Comparison of ENCODE assay signal across 8 cellular contexts in the genomic region with DNA sequence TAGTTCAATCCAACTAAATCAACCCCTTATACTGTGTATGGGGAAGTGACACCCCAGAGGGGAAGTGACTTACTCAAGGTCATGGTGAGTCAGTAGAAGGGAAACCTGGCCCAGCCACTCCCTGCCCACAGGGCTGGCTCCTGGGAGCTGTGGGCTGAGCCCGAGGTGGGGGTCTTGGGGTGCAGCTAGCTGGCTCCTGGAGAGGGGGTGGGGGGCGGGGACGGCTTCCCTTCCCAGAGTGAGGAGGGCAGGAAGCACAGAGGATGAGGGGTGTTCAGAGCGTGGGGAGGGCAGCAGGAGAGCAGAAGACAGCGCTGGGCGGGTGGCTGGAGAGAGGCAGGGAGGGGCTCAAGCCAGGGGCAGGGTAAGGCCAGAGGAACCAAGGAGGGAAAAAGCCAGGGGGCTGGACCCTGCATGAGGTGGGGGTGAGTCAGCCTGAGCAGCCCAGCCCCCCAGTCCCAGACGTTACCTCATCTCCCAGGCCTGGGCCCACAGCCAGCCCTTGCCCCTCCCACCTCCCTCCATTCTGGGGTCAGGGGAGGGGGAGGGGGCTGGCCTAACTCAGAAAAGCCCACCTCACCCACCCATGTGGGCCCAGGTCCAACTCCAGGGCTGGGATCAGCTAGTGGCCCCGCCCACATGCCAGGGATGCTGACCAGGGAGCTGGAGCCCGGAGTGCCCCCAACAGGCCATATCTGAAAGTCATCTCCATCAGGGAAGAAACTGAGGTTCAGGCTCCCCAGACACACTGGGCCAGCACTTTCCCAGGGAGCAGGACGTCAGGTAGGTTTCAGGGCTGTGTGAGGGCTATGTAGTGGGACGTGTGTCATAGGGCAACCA. TPM values are rescaled to one million over a fixed set of nuclear protein-coding genes. Genes with fewer than 3 reads are reported as not detected.
A peak's percentile ranks its signal among the peaks of the same experiment; 100 is the strongest.
DNase-seq lines count a peak whose midpoint lies in the region; FAIRE-seq and TF ChIP-seq lines count a peak whose summit lies in the region.

No MANE protein-coding gene starts in this region.

- H3K27ac ChIP-seq in keratinocyte (ENCODE audit: control insufficient read depth, insufficient read depth, low read length) = peak overlapping the region; percentile 80

- H3K4me1 ChIP-seq in keratinocyte (ENCODE audit: control insufficient read depth, extremely low read depth, insufficient read depth, low read length) = peaks cover 42% of the 10 kb centered on the region

- DNase-seq in GM12891 (ENCODE audit: insufficient read length, low spot score) (no peak), NOMO-1 treated with DMSO at 0.1 percent for 48 hours (lab: John Stamatoyannopoulos, UW; ENCODE audit: unreplicated experiment) (peak; percentile 82), astrocyte of the spinal cord (ENCODE audit: low read depth, low spot score) (peak; percentile 96), keratinocyte (ENCODE audit: low read depth, low spot score) (peak; percentile 36), COLO829 (ENCODE audit: low spot score) (no peak), medulla oblongata (ENCODE audit: extremely low spot score) (no peak)
- no peak for DNase-seq in stimulated activated CD4-positive, alpha-beta T cell treated with anti-CD3 and anti-CD28 coated beads, Interleukin-4, amount 100 ng/mL, for 1 hour

- H3K4me2 ChIP-seq in keratinocyte (ENCODE audit: control insufficient read depth, extremely low read depth, insufficient read depth, low read depth, low read length) = peak overlapping the region; percentile 59

- TF ChIP-seq CTCF in astrocyte of the spinal cord (IDR thresholded peaks at IDR 0.05; ENCODE audit: low read depth, low read length) = peak; percentile 45
- peak in 2 of 3 experiments; percentile 25 to 35 for TF ChIP-seq CTCF in keratinocyte (optimal IDR thresholded peaks at IDR 0.05 in 1 of 3, IDR thresholded peaks at IDR 0.05 in 1 of 3, conservative IDR thresholded peaks at IDR 0.05 in 1 of 3; ENCODE audit: extremely low read depth in 1 of 3, insufficient read depth in 2 of 3, low read length in 3 of 3)

- H3K4me3 Mint-ChIP-seq in stimulated activated naive CD8-positive, alpha-beta T cell treated with anti-CD3 and anti-CD28 coated beads, Interleukin-15, Interleukin-2, amounts not matched to agents 100 ng/mL and 50 ng/mL, for 24 hours = peak overlapping the region; percentile 37

- no peaks in the 10 kb centered on the region for H3K27me3 ChIP-seq in keratinocyte (ENCODE audit: control insufficient read depth, extremely low read depth, insufficient read depth, low read length)

- H3K4me3 ChIP-seq in astrocyte of the spinal cord (ENCODE audit: low read depth, low read length) = peak overlapping the region; percentile 65
- peak overlapping the region in 1 of 3 experiments; percentile 29 for H3K4me3 ChIP-seq in keratinocyte (ENCODE audit: control insufficient read depth in 2 of 3, extremely low read depth in 1 of 3, insufficient read depth in 2 of 3, low read depth in 1 of 3, low read length in 3 of 3)

- TF ChIP-seq POLR2A in GM12891 (IDR thresholded peaks at IDR 0.05; ENCODE audit: low read depth, low read length) = no peak; the same call in 1 of the 2 replicates

- no peak overlapping the region for H2AFZ ChIP-seq in keratinocyte (ENCODE audit: control insufficient read depth, low read length)

- no peaks in the 10 kb centered on the region for H3K9me3 ChIP-seq in keratinocyte (ENCODE audit: control insufficient read depth, low read depth, low read length)

- H3K9me3 Mint-ChIP-seq in stimulated activated naive CD8-positive, alpha-beta T cell treated with anti-CD3 and anti-CD28 coated beads, Interleukin-15, Interleukin-2, amounts not matched to agents 100 ng/mL and 50 ng/mL, for 24 hours = no peaks in the 10 kb centered on the region

- peak; percentile 83 for FAIRE-seq in GM12891 (lab: Jason Lieb, UNC)
- FAIRE-seq in keratinocyte (lab: Jason Lieb, UNC) = peak; percentile 52

- H3K27me3 Mint-ChIP-seq in stimulated activated naive CD8-positive, alpha-beta T cell treated with anti-CD3 and anti-CD28 coated beads, Interleukin-15, Interleukin-2, amounts not matched to agents 100 ng/mL and 50 ng/mL, for 24 hours = peaks cover 11% of the 10 kb centered on the region

- peaks cover 14 to 26% of the 10 kb centered on the region in 2 experiments for H3K36me3 ChIP-seq in keratinocyte (ENCODE audit: control insufficient read depth in 2 of 2, extremely low read depth in 1 of 2, insufficient read depth in 2 of 2, low read length in 2 of 2)

- H3K79me2 ChIP-seq in keratinocyte (ENCODE audit: control insufficient read depth, insufficient read depth, low read length) = peaks cover 29% of the 10 kb centered on the region

- in situ Hi-C loops in astrocyte of the spinal cord (cut with HindIII; ENCODE audit: low sequenced_read_pairs) = no loop called here

- peak overlapping the region; percentile 64 for H3K9ac ChIP-seq in keratinocyte (ENCODE audit: control insufficient read depth, extremely low read depth, insufficient read depth, low read length)

- H3K27ac Mint-ChIP-seq in stimulated activated naive CD8-positive, alpha-beta T cell treated with anti-CD3 and anti-CD28 coated beads, Interleukin-15, Interleukin-2, amounts not matched to agents 100 ng/mL and 50 ng/mL, for 24 hours = peak overlapping the region; percentile 65

- peaks cover 5% of the 10 kb centered on the region for H4K20me1 ChIP-seq in keratinocyte (ENCODE audit: control insufficient read depth, extremely low read depth, insufficient read depth, low read length)

- peaks cover 44% of the 10 kb centered on the region for H3K4me1 Mint-ChIP-seq in stimulated activated naive CD8-positive, alpha-beta T cell treated with anti-CD3 and anti-CD28 coated beads, Interleukin-15, Interleukin-2, amounts not matched to agents 100 ng/mL and 50 ng/mL, for 24 hours (ENCODE audit: low read depth)

- H3K9me1 ChIP-seq in keratinocyte (ENCODE audit: control insufficient read depth, extremely low read depth, insufficient read depth, low read length) = peaks cover 4% of the 10 kb centered on the region

- dilution Hi-C loops in keratinocyte (cut with MboI; ENCODE audit: extremely low pct_ligation_motif_present, low sequenced_read_pairs) = no loop called here

- H3K36me3 Mint-ChIP-seq in stimulated activated naive CD8-positive, alpha-beta T cell treated with anti-CD3 and anti-CD28 coated beads, Interleukin-15, Interleukin-2, amounts not matched to agents 100 ng/mL and 50 ng/mL, for 24 hours (ENCODE audit: low read depth) = peaks cover 20% of the 10 kb centered on the region

TF ChIP-seq in GM12891, 5 proteins besides CTCF, POLR2A, EP300 and RAD21:
- TF ChIP-seq POU2F2 (IDR thresholded peaks at IDR 0.05; ENCODE audit: low read depth, low read length) = no peak
- TF ChIP-seq TAF1 (IDR thresholded peaks at IDR 0.05; ENCODE audit: low read depth, low read length) = no peak
- TF ChIP-seq SPI1 (IDR thresholded peaks at IDR 0.05; ENCODE audit: low read depth, low read length) = peak; percentile 94
TF ChIP-seq in GM12891: peak in this region for 1.

RNA-seq across cellular contexts. Expression of a gene that starts 2.8 kb away (rescaled TPM):
- 38.1 TPM for polyA plus RNA-seq in GM12891 (2012; ENCODE audit: low read depth, missing spikeins)
- polyA plus RNA-seq in keratinocyte = 48.5 to 83.6 TPM (median 60.5 TPM) in 3 replicates
- 23.4 TPM for polyA plus RNA-seq in keratinocyte (2011; ENCODE audit: low read depth)
- polyA plus RNA-seq in keratinocyte (2011; cell fraction: cytosol; rRNA removed) = 33.0 and 72.1 TPM in 2 replicates
- polyA plus RNA-seq in keratinocyte (2011; cell fraction: nucleus; rRNA removed) = 124 and 193 TPM in 2 replicates
- 35.6 and 111 TPM in 2 replicates for polyA plus RNA-seq in keratinocyte (2012; ENCODE audit: low replicate concordance)
- 39.5 to 63.3 TPM (median 44.1 TPM) in 3 replicates for polyA minus RNA-seq in keratinocyte
- polyA minus RNA-seq in keratinocyte (2011; cell fraction: cytosol; rRNA and poly(A)+ RNA removed) = 84.2 TPM
- polyA minus RNA-seq in keratinocyte (2011; cell fraction: nucleus; rRNA and poly(A)+ RNA removed) = 61.5 and 66.3 TPM in 2 replicates

RNA-seq across cellular contexts. Expression of a gene that starts 15.1 kb away (rescaled TPM):
- polyA plus RNA-seq in GM12891 (2012; ENCODE audit: low read depth, missing spikeins) = 73.2 TPM
- 1.5 to 3.6 TPM (median 1.7 TPM) in 3 replicates for polyA plus RNA-seq in keratinocyte
- polyA plus RNA-seq in keratinocyte (2011; ENCODE audit: low read depth) = 0.84 TPM
- 1.2 and 1.4 TPM in 2 replicates for polyA plus RNA-seq in keratinocyte (2011; cell fraction: cytosol; rRNA removed)
- 12.7 and 16.8 TPM in 2 replicates for polyA plus RNA-seq in keratinocyte (2011; cell fraction: nucleus; rRNA removed)
- 1.2 and 2.1 TPM in 2 replicates for polyA plus RNA-seq in keratinocyte (2012; ENCODE audit: low replicate concordance)
- polyA minus RNA-seq in keratinocyte = 0.75 to 2.6 TPM (median 2.5 TPM) in 3 replicates
- not detected for polyA minus RNA-seq in keratinocyte (2011; cell fraction: cytosol; rRNA and poly(A)+ RNA removed)
- polyA minus RNA-seq in keratinocyte (2011; cell fraction: nucleus; rRNA and poly(A)+ RNA removed) = 4.9 and 5.4 TPM in 2 replicates

RNA-seq across cellular contexts. Expression of a gene that starts 21.1 kb away (rescaled TPM):
- polyA plus RNA-seq in GM12891 (2012; ENCODE audit: low read depth, missing spikeins) = 36.9 TPM
- polyA plus RNA-seq in keratinocyte = 57.2 to 73.4 TPM (median 59.4 TPM) in 3 replicates
- polyA plus RNA-seq in keratinocyte (2011; ENCODE audit: low read depth) = 72.5 TPM
- 22.6 and 62.3 TPM in 2 replicates for polyA plus RNA-seq in keratinocyte (2011; cell fraction: cytosol; rRNA removed)
- 107 and 138 TPM in 2 replicates for polyA plus RNA-seq in keratinocyte (2011; cell fraction: nucleus; rRNA removed)
- polyA plus RNA-seq in keratinocyte (2012; ENCODE audit: low replicate concordance) = 24.6 and 97.5 TPM in 2 replicates
- polyA minus RNA-seq in keratinocyte = 54.7 to 116 TPM (median 75.6 TPM) in 3 replicates
- polyA minus RNA-seq in keratinocyte (2011; cell fraction: cytosol; rRNA and poly(A)+ RNA removed) = 127 TPM
- 50.9 and 67.5 TPM in 2 replicates for polyA minus RNA-seq in keratinocyte (2011; cell fraction: nucleus; rRNA and poly(A)+ RNA removed)

RNA-seq across cellular contexts. Expression of a gene that starts 22.2 kb away (rescaled TPM):
- polyA plus RNA-seq in GM12891 (2012; ENCODE audit: low read depth, missing spikeins) = 114 TPM
- 71.3 to 95.8 TPM (median 81.7 TPM) in 3 replicates for polyA plus RNA-seq in keratinocyte
- polyA plus RNA-seq in keratinocyte (2011; ENCODE audit: low read depth) = 49.8 TPM
- 52.7 and 109 TPM in 2 replicates for polyA plus RNA-seq in keratinocyte (2011; cell fraction: cytosol; rRNA removed)
- polyA plus RNA-seq in keratinocyte (2011; cell fraction: nucleus; rRNA removed) = 123 and 141 TPM in 2 replicates
- 60.4 and 119 TPM in 2 replicates for polyA plus RNA-seq in keratinocyte (2012; ENCODE audit: low replicate concordance)
- 72.8 to 95.0 TPM (median 76.2 TPM) in 3 replicates for polyA minus RNA-seq in keratinocyte
- 368 TPM for polyA minus RNA-seq in keratinocyte (2011; cell fraction: cytosol; rRNA and poly(A)+ RNA removed)
- 66.2 and 69.3 TPM in 2 replicates for polyA minus RNA-seq in keratinocyte (2011; cell fraction: nucleus; rRNA and poly(A)+ RNA removed)

RNA-seq across cellular contexts. Expression of a gene that starts 48.0 kb away (rescaled TPM):
- 8.4 TPM for polyA plus RNA-seq in GM12891 (2012; ENCODE audit: low read depth, missing spikeins)
- polyA plus RNA-seq in keratinocyte = 1.1 to 4.7 TPM (median 4.3 TPM) in 3 replicates
- 0.69 TPM for polyA plus RNA-seq in keratinocyte (2011; ENCODE audit: low read depth)
- 2.2 and 14.0 TPM in 2 replicates for polyA plus RNA-seq in keratinocyte (2011; cell fraction: cytosol; rRNA removed)
- 2.8 and 7.2 TPM in 2 replicates for polyA plus RNA-seq in keratinocyte (2011; cell fraction: nucleus; rRNA removed)
- polyA plus RNA-seq in keratinocyte (2012; ENCODE audit: low replicate concordance) = 2.0 and 7.7 TPM in 2 replicates
- polyA minus RNA-seq in keratinocyte = 0.32 to 2.3 TPM (median 0.40 TPM) in 3 replicates
- 14.4 TPM for polyA minus RNA-seq in keratinocyte (2011; cell fraction: cytosol; rRNA and poly(A)+ RNA removed)
- 2.2 and 3.4 TPM in 2 replicates for polyA minus RNA-seq in keratinocyte (2011; cell fraction: nucleus; rRNA and poly(A)+ RNA removed)

Comparison
In these comparisons a context has a peak if more than half of its experiments do, and no peak if none do; other contexts are left out.
1. DNase-seq: peak in NOMO-1 treated with DMSO at 0.1 percent for 48 hours (single experiment), astrocyte of the spinal cord (single experiment) and keratinocyte (single experiment); none in GM12891 (single experiment), COLO829 (single experiment), medulla oblongata (single experiment) and stimulated activated CD4-positive, alpha-beta T cell treated with anti-CD3 and anti-CD28 coated beads, Interleukin-4, amount 100 ng/mL, for 1 hour (single experiment).